1 cellular context compared by ENCODE assay signal in genomic region chr16:69396187-69397061, GRCh38.
A peak's percentile ranks its signal among the peaks of the same experiment; 100 is the strongest.
TF ChIP-seq lines count a peak whose summit lies in the region.

No MANE protein-coding gene starts in this region.

TF ChIP-seq in IMR-90, 13 proteins besides CTCF, POLR2A, EP300 and RAD21:
- peak; percentile 99 for TF ChIP-seq MAFK (IDR thresholded peaks at IDR 0.05; ENCODE audit: low read depth, low read length)
- TF ChIP-seq RFX5 (IDR thresholded peaks at IDR 0.05; ENCODE audit: low read depth, low read length): no peak
- peak; percentile 62 for TF ChIP-seq RCOR1 (IDR thresholded peaks at IDR 0.05; ENCODE audit: insufficient replicate concordance, low read length)
- no peak for TF ChIP-seq USF2 (IDR thresholded peaks at IDR 0.05; ENCODE audit: low read depth, low read length)
- 0 out of 2 replicates have a peak, but pooled peaks have one; percentile 3 for TF ChIP-seq NFE2L2 (IDR thresholded peaks at IDR 0.05; ENCODE audit: low read depth, low read length)
- no peak for TF ChIP-seq MAZ (IDR thresholded peaks at IDR 0.05; ENCODE audit: borderline replicate concordance, low read depth, low read length)
- peak; percentile 96 for TF ChIP-seq CEBPB (IDR thresholded peaks at IDR 0.05; ENCODE audit: low read depth, low read length)
- peak; percentile 76 for TF ChIP-seq BHLHE40 (IDR thresholded peaks at IDR 0.05; ENCODE audit: low read depth, low read length)
- peak; percentile 67 for TF ChIP-seq SMC3 (IDR thresholded peaks at IDR 0.05; ENCODE audit: low read depth, low read length)
